In the genomic region with DNA sequence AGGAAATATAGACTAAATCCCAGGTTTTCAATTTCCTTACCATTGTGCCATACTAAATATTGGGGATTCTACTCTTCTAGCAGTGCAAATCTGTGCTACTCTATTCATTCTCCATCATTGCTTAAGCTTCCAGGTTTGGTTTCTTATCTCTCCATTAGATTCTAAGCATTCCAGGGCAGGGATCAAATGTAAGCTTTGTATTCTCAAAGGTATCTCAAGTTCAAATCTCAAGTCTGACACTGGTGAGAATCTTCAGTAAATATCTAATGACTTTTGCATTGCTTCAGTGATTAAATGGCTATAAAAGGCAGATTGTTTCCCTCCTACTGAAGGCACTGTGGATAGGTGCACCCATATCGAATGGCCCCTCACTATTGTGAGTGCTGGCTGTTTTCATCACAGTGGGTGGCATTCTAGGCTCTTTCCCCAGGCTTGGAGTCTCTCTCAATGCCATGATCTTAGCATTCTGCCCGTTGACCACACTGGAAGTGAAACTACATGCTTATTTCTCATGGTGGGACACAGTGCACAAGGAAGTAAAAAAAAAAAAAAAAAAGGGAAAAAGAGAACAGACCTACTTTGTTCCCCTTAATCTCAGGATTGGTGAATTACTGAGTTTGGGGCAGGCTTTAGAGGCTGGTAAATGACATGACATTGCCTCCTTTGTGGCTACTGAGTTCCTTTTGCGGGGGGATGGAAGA, we compare ENCODE assay signal across 15 cellular contexts. TPM values are rescaled to one million over a fixed set of nuclear protein-coding genes. Genes with fewer than 3 reads are reported as not detected.
DNase-seq lines count a peak whose midpoint lies in the region; ATAC-seq, FAIRE-seq and TF ChIP-seq lines count a peak whose summit lies in the region.
"Had no signal": no experiment of that assay in that cellular context is flagged by ENCODE, and none has a peak within 500 bp of the region (broad histone marks: within the 10 kb centered on the region; RNA-seq: fewer than 3 reads in every experiment).

No MANE protein-coding gene starts in this region.

- no peak overlapping the region for H4K5ac ChIP-seq in mesendoderm (ENCODE audit: low read length)

- DNase-seq in CD1c-positive myeloid dendritic cell (ENCODE audit: extremely low spot score) (peak; percentile 72), GM18507 (ENCODE audit: extremely low spot score, insufficient read length, low read depth) (no peak), T-cell (no peak), mesendoderm (peak; percentile 78), frontal cortex (ENCODE audit: low spot score in 2 of 2) (no peak), iPS-NIHi11 (ENCODE audit: low spot score) (no peak), HTR-8/SVneo (ENCODE audit: insufficient read length, low spot score) (no peak), uterus (no peak)
- DNase-seq: activated CD8-positive, alpha-beta memory T cell treated with anti-CD3 and anti-CD28 coated beads, Interleukin-2, amount 50 U/mL, for 48 hours; islet precursor cell; NCI-H1105 treated with DMSO at 0.1 percent for 48 hours; NCI-H524; sigmoid colon had no signal

- H3K27ac Mint-ChIP-seq in T-cell = peak overlapping the region; percentile 73 to 85

- H3K56ac ChIP-seq in mesendoderm (ENCODE audit: low read length) = peak overlapping the region; percentile 42

- peak overlapping the region; percentile 23 for H2BK120ac ChIP-seq in mesendoderm (ENCODE audit: low read depth, low read length)

- no peak overlapping the region for H3K23ac ChIP-seq in mesendoderm (ENCODE audit: low read length)

- H2BK15ac ChIP-seq in mesendoderm (replicated peaks; ENCODE audit: low read depth) = no peak overlapping the region

- H2AK5ac ChIP-seq in mesendoderm (ENCODE audit: low read length) = no peak overlapping the region

- no peaks in the 10 kb centered on the region for H3K79me2 ChIP-seq in mesendoderm (ENCODE audit: control insufficient read depth, insufficient read depth, low read length)

- no peaks in the 10 kb centered on the region for H3K79me1 ChIP-seq in mesendoderm (ENCODE audit: low read length)

- H3K4me3 ChIP-seq in mesendoderm (ENCODE audit: low read length) (no peak overlapping the region), uterus (no peak overlapping the region)
- H3K4me3 ChIP-seq: sigmoid colon had no signal

- no peak for ATAC-seq in T-cell (replicated peaks in 1 of 4)

- H3K4me1 Mint-ChIP-seq in T-cell = peaks cover 56 to 66% (median 57%) of the 10 kb centered on the region in 3 donors

- H3K4me1 ChIP-seq in mesendoderm (ENCODE audit: control insufficient read depth, low read depth, low read length) (peaks cover 7% of the 10 kb centered on the region), uterus (no peaks in the 10 kb centered on the region)
- H3K4me1 ChIP-seq: sigmoid colon had no signal

- no peak overlapping the region for H4K8ac ChIP-seq in mesendoderm (ENCODE audit: low read depth, low read length)

- H3K27me3 ChIP-seq in mesendoderm (ENCODE audit: insufficient read depth, low read length, poor library complexity) (no peaks in the 10 kb centered on the region), uterus (no peaks in the 10 kb centered on the region)
- H3K27me3 ChIP-seq: sigmoid colon had no signal

- intact Hi-C loops in uterus (cut with DNase I; ENCODE audit: low total_unique reads) = no loop called here

- no peak overlapping the region for H3K4ac ChIP-seq in mesendoderm (ENCODE audit: low read depth, low read length)

- H3K36me3 Mint-ChIP-seq in T-cell = no peaks in the 10 kb centered on the region

- peak; percentile 5 for FAIRE-seq in GM18507 (lab: Jason Lieb, UNC)
- no peak for FAIRE-seq in frontal cortex (lab: Jason Lieb, UNC)
- FAIRE-seq in HTR-8/SVneo (lab: Jason Lieb, UNC) = no peak

- H3K4me2 ChIP-seq in mesendoderm (ENCODE audit: low read length) = no peak overlapping the region

- POLR2A ChIA-PET in T-cell (lab: Charles Lee) = interaction anchor here (0.5 to 1.5 kb wide), 3 partner anchors 10 to 61 kb away, joined by 3 to 11 read pairs (median 3); no protein-coding TSS in a partner anchor

- no peak overlapping the region for H2BK5ac ChIP-seq in mesendoderm (ENCODE audit: low read length)

- H3K4me3 Mint-ChIP-seq in T-cell = peak overlapping the region in 1 of 3 donors; percentile 22

- CTCF ChIA-PET in T-cell (lab: Charles Lee) = interaction anchor here in 1 of 2 donors (0.6 kb wide), 1 partner anchor 78 kb away, joined by 3 read pairs; no protein-coding TSS in a partner anchor

- TF ChIP-seq POLR2A in uterus (IDR thresholded peaks at IDR 0.05) = no peak

- H3K27me3 Mint-ChIP-seq in T-cell = peaks cover 0 to 38% of the 10 kb centered on the region in 2 donors

- H3K27ac ChIP-seq in mesendoderm (ENCODE audit: low read depth, low read length) (peak overlapping the region; percentile 36), uterus (no peak overlapping the region)
- H3K27ac ChIP-seq: sigmoid colon, VCaP had no signal

- H3K36me3 ChIP-seq in mesendoderm (ENCODE audit: control insufficient read depth, insufficient read depth, low read length) (no peaks in the 10 kb centered on the region), uterus (no peaks in the 10 kb centered on the region)
- H3K36me3 ChIP-seq: sigmoid colon had no signal

- no peak overlapping the region for H3K9ac ChIP-seq in mesendoderm (ENCODE audit: low read length)

- WGBS in mesendoderm (ENCODE audit: extremely low coverage, insufficient coverage, low lambda C conversion rate) = no CpG with 5 or more reads among the region's 3 CpGs

- no peaks in the 10 kb centered on the region for H3K9me3 ChIP-seq in uterus
- H3K9me3 ChIP-seq: sigmoid colon had no signal

- H3K9me3 Mint-ChIP-seq in T-cell = no peaks in the 10 kb centered on the region

- H3K18ac ChIP-seq in mesendoderm (ENCODE audit: low read length) = peak overlapping the region; percentile 18

- no peak for TF ChIP-seq CTCF in uterus (IDR thresholded peaks at IDR 0.05)

RNA-seq across cellular contexts. Expression of gene FAM9C, which starts 28.7 kb away (rescaled TPM):
- not detected for total RNA-seq in T-cell
- polyA plus RNA-seq in mesendoderm (2013, experiment 1 of 2) = 0.21 TPM
- 0.20 TPM for polyA plus RNA-seq in mesendoderm (2013, experiment 2 of 2)
- 0.41 TPM for total RNA-seq in frontal cortex
- total RNA-seq in uterus = under 1 TPM in 1 of 4 donors, not detected in 3; 0.07 TPM
- total RNA-seq: HT1080, sigmoid colon had no signal

RNA-seq across cellular contexts. Expression of gene TMSB4X, which starts 40.8 kb away (rescaled TPM):
- total RNA-seq in T-cell (1,000 to 10,000 TPM; 5,030 to 6,201 (median 5,880) TPM), frontal cortex (5,673 TPM), uterus (1,000 to 10,000 TPM; 2,867 to 6,849 (median 3,091) TPM)
- 3,955 TPM for polyA plus RNA-seq in mesendoderm (2013, experiment 1 of 2)
- polyA plus RNA-seq in mesendoderm (2013, experiment 2 of 2) = 4,083 TPM

Comparison
In these comparisons a context has a peak if more than half of its experiments do, and no peak if none do; other contexts are left out.
1. DNase-seq: peak in CD1c-positive myeloid dendritic cell (single experiment) and mesendoderm (single experiment); none in GM18507 (single experiment), T-cell (0 of 34), frontal cortex (0 of 2), iPS-NIHi11 (single experiment), HTR-8/SVneo (single experiment) and uterus (0 of 2).